ENCODE assay signal across 1 cellular context in the genomic region with DNA sequence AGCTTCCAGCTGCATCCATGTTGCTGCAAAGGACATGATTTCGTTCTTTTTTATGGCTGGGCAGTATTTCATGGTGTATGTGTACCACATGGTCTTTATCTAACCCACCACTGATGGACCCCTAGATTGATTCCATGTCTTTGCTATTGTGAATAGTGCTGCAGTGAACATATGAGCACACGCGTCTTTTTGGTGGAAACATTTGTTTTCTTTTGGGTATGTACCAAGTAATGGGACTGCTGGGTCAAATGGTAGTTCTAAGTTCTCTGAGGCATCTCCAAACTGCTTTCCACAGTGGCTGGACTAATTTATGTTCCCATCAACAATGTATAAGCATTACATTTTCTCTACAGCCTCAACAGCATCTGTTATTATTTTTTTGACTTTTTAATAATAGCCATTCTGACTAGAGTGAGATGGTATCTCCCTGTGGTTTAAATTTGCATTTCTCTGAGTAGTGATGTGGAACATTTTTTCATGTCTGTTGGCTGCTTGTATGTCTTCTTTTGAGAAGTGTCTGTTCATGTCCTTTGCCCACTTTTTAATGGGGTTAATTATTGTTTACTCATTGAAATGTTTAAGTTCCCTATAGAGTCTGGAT.
A peak's percentile ranks its signal among the peaks of the same experiment; 100 is the strongest.
TF ChIP-seq lines count a peak whose summit lies in the region.

No MANE protein-coding gene starts in this region.

TF ChIP-seq in GM12878, 131 proteins besides CTCF, POLR2A, EP300 and RAD21 (continued from another document and continues in another):
- TF ChIP-seq ZNF217 (IDR thresholded peaks at IDR 0.05) (peak; percentile 64; the same call in 1 of the 2 replicates), ATF7 (IDR thresholded peaks at IDR 0.05; ENCODE audit: low read depth) (peak; percentile 95), CHD1 (IDR thresholded peaks at IDR 0.05; ENCODE audit: low read depth, low read length) (peak; percentile 84; the same call in 1 of the 2 replicates), MTA2 (IDR thresholded peaks at IDR 0.05; ENCODE audit: low read depth) (peak; percentile 72), SKIL (IDR thresholded peaks at IDR 0.05; ENCODE audit: low read depth, poor library complexity, severe bottlenecking) (peak; percentile 79), BHLHE40 (IDR thresholded peaks at IDR 0.05; ENCODE audit: borderline replicate concordance in 1 of 2, low read depth in 2 of 2, low read length in 1 of 2) (peak in 1 of 2 experiments; percentile 53; a peak in 1 of 4 replicates), HDAC2 (IDR thresholded peaks at IDR 0.05) (no peak), NRF1 (conservative IDR thresholded peaks at IDR 0.05; ENCODE audit: low read depth, low read length) (no peak), SUPT20H (IDR thresholded peaks at IDR 0.05; ENCODE audit: borderline replicate concordance, control insufficient read depth, low read depth, low read length) (no peak), JUND (IDR thresholded peaks at IDR 0.05; ENCODE audit: low read depth, low read length) (no peak; the same call in 1 of the 2 replicates), ZBED1 (IDR thresholded peaks at IDR 0.05; ENCODE audit: borderline replicate concordance) (no peak), MLLT1 (IDR thresholded peaks at IDR 0.05) (0 out of 2 replicates have a peak, but pooled peaks have one; percentile 19), RB1 (IDR thresholded peaks at IDR 0.05; ENCODE audit: borderline replicate concordance) (no peak), MEF2B (IDR thresholded peaks at IDR 0.05; ENCODE audit: partially characterized antibody, poor library complexity, severe bottlenecking) (peak; percentile 17), RUNX3 (IDR thresholded peaks at IDR 0.05; ENCODE audit: low read length) (peak; percentile 85), MTA3 (IDR thresholded peaks at IDR 0.05; ENCODE audit: borderline replicate concordance, low read length) (no peak), KLF5 (IDR thresholded peaks at IDR 0.05; ENCODE audit: partially characterized antibody) (peak; percentile 77), TAF1 (IDR thresholded peaks at IDR 0.05; ENCODE audit: borderline replicate concordance, low read depth, low read length) (peak; percentile 25; the same call in 1 of the 2 replicates), TCF12 (IDR thresholded peaks at IDR 0.05; ENCODE audit: low read depth, low read length) (no peak), ZNF687 (IDR thresholded peaks at IDR 0.05) (0 out of 2 replicates have a peak, but pooled peaks have one; percentile 11), PAX8 (IDR thresholded peaks at IDR 0.05) (no peak), RFX5 (IDR thresholded peaks at IDR 0.05; ENCODE audit: low read depth, low read length) (no peak), TCF7 (IDR thresholded peaks at IDR 0.05; ENCODE audit: borderline replicate concordance) (0 out of 2 replicates have a peak, but pooled peaks have one; percentile 47), IRF5 (IDR thresholded peaks at IDR 0.05; ENCODE audit: borderline replicate concordance) (no peak), ETV6 (conservative IDR thresholded peaks at IDR 0.05 in 1 of 2, IDR thresholded peaks at IDR 0.05 in 1 of 2; ENCODE audit: borderline replicate concordance in 1 of 2, low read depth in 1 of 2) (peak in 1 of 2 experiments; percentile 28; a peak in 1 of 4 replicates), EED (IDR thresholded peaks at IDR 0.05; ENCODE audit: low read depth) (no peak), RAD51 (IDR thresholded peaks at IDR 0.05) (peak; percentile 29; the same call in 1 of the 2 replicates), PAX5 (IDR thresholded peaks at IDR 0.05; ENCODE audit: borderline replicate concordance, low read depth, low read length) (peak; percentile 41; the same call in 1 of the 2 replicates), ELK1 (IDR thresholded peaks at IDR 0.05; ENCODE audit: low read depth, low read length) (no peak)
- TF ChIP-seq, protein P1, sequence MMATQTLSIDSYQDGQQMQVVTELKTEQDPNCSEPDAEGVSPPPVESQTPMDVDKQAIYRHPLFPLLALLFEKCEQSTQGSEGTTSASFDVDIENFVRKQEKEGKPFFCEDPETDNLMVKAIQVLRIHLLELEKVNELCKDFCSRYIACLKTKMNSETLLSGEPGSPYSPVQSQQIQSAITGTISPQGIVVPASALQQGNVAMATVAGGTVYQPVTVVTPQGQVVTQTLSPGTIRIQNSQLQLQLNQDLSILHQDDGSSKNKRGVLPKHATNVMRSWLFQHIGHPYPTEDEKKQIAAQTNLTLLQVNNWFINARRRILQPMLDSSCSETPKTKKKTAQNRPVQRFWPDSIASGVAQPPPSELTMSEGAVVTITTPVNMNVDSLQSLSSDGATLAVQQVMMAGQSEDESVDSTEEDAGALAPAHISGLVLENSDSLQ (IDR thresholded peaks at IDR 0.05): 0 out of 2 replicates have a peak, but pooled peaks have one; percentile 13
- TF ChIP-seq, protein P2, sequence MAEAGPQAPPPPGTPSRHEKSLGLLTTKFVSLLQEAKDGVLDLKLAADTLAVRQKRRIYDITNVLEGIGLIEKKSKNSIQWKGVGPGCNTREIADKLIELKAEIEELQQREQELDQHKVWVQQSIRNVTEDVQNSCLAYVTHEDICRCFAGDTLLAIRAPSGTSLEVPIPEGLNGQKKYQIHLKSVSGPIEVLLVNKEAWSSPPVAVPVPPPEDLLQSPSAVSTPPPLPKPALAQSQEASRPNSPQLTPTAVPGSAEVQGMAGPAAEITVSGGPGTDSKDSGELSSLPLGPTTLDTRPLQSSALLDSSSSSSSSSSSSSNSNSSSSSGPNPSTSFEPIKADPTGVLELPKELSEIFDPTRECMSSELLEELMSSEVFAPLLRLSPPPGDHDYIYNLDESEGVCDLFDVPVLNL (IDR thresholded peaks at IDR 0.05; ENCODE audit: low read depth, low read length): no peak
- TF ChIP-seq, protein P3, sequence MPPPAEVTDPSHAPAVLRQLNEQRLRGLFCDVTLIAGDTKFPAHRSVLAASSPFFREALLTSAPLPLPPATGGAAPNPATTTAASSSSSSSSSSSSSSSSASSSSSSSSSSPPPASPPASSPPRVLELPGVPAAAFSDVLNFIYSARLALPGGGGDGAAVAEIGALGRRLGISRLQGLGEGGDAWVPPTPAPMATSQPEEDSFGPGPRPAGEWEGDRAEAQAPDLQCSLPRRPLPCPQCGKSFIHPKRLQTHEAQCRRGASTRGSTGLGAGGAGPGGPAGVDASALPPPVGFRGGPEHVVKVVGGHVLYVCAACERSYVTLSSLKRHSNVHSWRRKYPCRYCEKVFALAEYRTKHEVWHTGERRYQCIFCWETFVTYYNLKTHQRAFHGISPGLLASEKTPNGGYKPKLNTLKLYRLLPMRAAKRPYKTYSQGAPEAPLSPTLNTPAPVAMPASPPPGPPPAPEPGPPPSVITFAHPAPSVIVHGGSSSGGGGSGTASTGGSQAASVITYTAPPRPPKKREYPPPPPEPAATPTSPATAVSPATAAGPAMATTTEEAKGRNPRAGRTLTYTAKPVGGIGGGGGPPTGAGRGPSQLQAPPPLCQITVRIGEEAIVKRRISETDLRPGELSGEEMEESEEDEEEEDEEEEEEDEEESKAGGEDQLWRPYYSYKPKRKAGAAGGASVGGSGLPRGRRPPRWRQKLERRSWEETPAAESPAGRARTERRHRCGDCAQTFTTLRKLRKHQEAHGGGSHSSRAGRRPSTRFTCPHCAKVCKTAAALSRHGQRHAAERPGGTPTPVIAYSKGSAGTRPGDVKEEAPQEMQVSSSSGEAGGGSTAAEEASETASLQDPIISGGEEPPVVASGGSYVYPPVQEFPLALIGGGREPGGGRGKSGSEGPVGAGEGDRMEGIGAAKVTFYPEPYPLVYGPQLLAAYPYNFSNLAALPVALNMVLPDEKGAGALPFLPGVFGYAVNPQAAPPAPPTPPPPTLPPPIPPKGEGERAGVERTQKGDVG (CRISPR knock-in tag; IDR thresholded peaks at IDR 0.05): no peak
- TF ChIP-seq, protein P4, sequence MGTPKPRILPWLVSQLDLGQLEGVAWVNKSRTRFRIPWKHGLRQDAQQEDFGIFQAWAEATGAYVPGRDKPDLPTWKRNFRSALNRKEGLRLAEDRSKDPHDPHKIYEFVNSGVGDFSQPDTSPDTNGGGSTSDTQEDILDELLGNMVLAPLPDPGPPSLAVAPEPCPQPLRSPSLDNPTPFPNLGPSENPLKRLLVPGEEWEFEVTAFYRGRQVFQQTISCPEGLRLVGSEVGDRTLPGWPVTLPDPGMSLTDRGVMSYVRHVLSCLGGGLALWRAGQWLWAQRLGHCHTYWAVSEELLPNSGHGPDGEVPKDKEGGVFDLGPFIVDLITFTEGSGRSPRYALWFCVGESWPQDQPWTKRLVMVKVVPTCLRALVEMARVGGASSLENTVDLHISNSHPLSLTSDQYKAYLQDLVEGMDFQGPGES (IDR thresholded peaks at IDR 0.05): no peak
- TF ChIP-seq, protein P5, sequence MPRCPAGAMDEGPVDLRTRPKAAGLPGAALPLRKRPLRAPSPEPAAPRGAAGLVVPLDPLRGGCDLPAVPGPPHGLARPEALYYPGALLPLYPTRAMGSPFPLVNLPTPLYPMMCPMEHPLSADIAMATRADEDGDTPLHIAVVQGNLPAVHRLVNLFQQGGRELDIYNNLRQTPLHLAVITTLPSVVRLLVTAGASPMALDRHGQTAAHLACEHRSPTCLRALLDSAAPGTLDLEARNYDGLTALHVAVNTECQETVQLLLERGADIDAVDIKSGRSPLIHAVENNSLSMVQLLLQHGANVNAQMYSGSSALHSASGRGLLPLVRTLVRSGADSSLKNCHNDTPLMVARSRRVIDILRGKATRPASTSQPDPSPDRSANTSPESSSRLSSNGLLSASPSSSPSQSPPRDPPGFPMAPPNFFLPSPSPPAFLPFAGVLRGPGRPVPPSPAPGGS (IDR thresholded peaks at IDR 0.05; ENCODE audit: borderline replicate concordance, insufficient read depth, low read depth, low read length, poor library complexity, severe bottlenecking): no peak
